17 cellular contexts compared by ENCODE assay signal in genomic region chr15:80557441-80558234, GRCh38.
DNase-seq lines count a peak whose midpoint lies in the region; ATAC-seq, FAIRE-seq and TF ChIP-seq lines count a peak whose summit lies in the region.
"Had no signal": no experiment of that assay in that cellular context is flagged by ENCODE, and none has a peak within 500 bp of the region (broad histone marks: within the 10 kb centered on the region; RNA-seq: fewer than 3 reads in every experiment).

No MANE protein-coding gene starts in this region.

- H2BK20ac ChIP-seq in IMR-90 (ENCODE audit: low read depth, low read length) = peak overlapping the region; percentile 33; the same call in 1 of the 2 replicates

- no peak overlapping the region; the same call in 1 of the 2 replicates for H4K91ac ChIP-seq in IMR-90 (ENCODE audit: insufficient read depth, low read depth, low read length)

- H3K4me1 Mint-ChIP-seq in type B pancreatic cell (ENCODE audit: unreplicated experiment) = peaks cover 13% of the 10 kb centered on the region
- H3K4me1 Mint-ChIP-seq: CD4-positive, CD25-positive, alpha-beta regulatory T cell had no signal

- peak; percentile 67 for DNase-seq in DMS79 (lab: John Stamatoyannopoulos, UW)
- DNase-seq in IMR-90 = no peak
- DNase-seq in lower lobe of right lung = no peak
- DNase-seq in type B pancreatic cell (ENCODE audit: extremely low spot score, unreplicated experiment) = no peak
- no peak for DNase-seq in NCI-H510A (lab: John Stamatoyannopoulos, UW)
- DNase-seq in urothelium cell line (ENCODE audit: low spot score) = no peak
- DNase-seq in GM03348 (ENCODE audit: low spot score) = no peak
- DNase-seq: 8988T; CD4-positive, CD25-positive, alpha-beta regulatory T cell; CD8-positive, alpha-beta memory T cell; COR-L47; DMS 273 treated with DMSO at 0.1 percent for 48 hours; GDM1; H9 had no signal

- no peak overlapping the region for H3K4me3 ChIP-seq in IMR-90 (ENCODE audit: insufficient read depth, low read depth, low read length)
- no peak overlapping the region for H3K4me3 ChIP-seq in lower lobe of right lung
- H3K4me3 ChIP-seq: BLaER1 treated with 17β-estradiol and CSF1 and Interleukin-3, amounts not matched to agents 10 nM and 100 nM had no signal

- in situ Hi-C loops in IMR-90 (cut with MboI; ENCODE audit: low sequenced_read_pairs) = no loop called here

- no peaks in the 10 kb centered on the region for H3K27me3 ChIP-seq in IMR-90 (ENCODE audit: control insufficient read depth, insufficient read depth, low read length)
- no peaks in the 10 kb centered on the region for H3K27me3 ChIP-seq in lower lobe of right lung (ENCODE audit: low read depth)
- H3K27me3 ChIP-seq: BLaER1 treated with 17β-estradiol and CSF1 and Interleukin-3, amounts not matched to agents 10 nM and 100 nM had no signal

- H3K23ac ChIP-seq in IMR-90 (ENCODE audit: low read depth, low read length) = no peak overlapping the region

- peak overlapping the region; percentile 14; the same call in 1 of the 2 replicates for H3K18ac ChIP-seq in IMR-90 (ENCODE audit: low read depth, low read length)

- CTCF ChIA-PET in IMR-90 (lab: Yijun Ruan, JAX) = interaction anchor here (1.1 kb wide), 1 partner anchor 102 kb away, joined by 3 read pairs; no protein-coding TSS in a partner anchor

- TF ChIP-seq CTCF in IMR-90 (conservative IDR thresholded peaks at IDR 0.05; ENCODE audit: low read depth, low read length) (no peak), lower lobe of right lung (IDR thresholded peaks at IDR 0.05) (no peak), type B pancreatic cell (conservative IDR thresholded peaks at IDR 0.05) (no peak)

- H4K20me1 ChIP-seq in IMR-90 (ENCODE audit: insufficient read depth, low read length) = no peaks in the 10 kb centered on the region
- H4K20me1 ChIP-seq: BLaER1 treated with 17β-estradiol and CSF1 and Interleukin-3, amounts not matched to agents 10 nM and 100 nM had no signal

- peaks cover 24% of the 10 kb centered on the region for H3K36me3 Mint-ChIP-seq in type B pancreatic cell
- H3K36me3 Mint-ChIP-seq: CD4-positive, CD25-positive, alpha-beta regulatory T cell; CD8-positive, alpha-beta memory T cell had no signal

- no peak overlapping the region for H3K56ac ChIP-seq in IMR-90 (ENCODE audit: extremely low read depth, insufficient read depth, low read length)

- H3K4me3 Mint-ChIP-seq in type B pancreatic cell = no peak overlapping the region
- H3K4me3 Mint-ChIP-seq: CD4-positive, CD25-positive, alpha-beta regulatory T cell; CD8-positive, alpha-beta memory T cell; H9 had no signal

- TF ChIP-seq RAD21 in IMR-90 (IDR thresholded peaks at IDR 0.05; ENCODE audit: low read length) = no peak

- peak overlapping the region; percentile 53 for H4K5ac ChIP-seq in IMR-90 (ENCODE audit: low read depth, low read length)

- peak overlapping the region; percentile 45; the same call in 1 of the 2 replicates for H2AK5ac ChIP-seq in IMR-90 (ENCODE audit: low read depth, low read length)

- H2AK9ac ChIP-seq in IMR-90 (replicated peaks; ENCODE audit: low read depth, low read length, poor library complexity) = no peak overlapping the region

- no peaks in the 10 kb centered on the region for H3K9me3 ChIP-seq in IMR-90 (ENCODE audit: control insufficient read depth, insufficient read depth, low read length)
- H3K9me3 ChIP-seq in lower lobe of right lung = no peaks in the 10 kb centered on the region
- H3K9me3 ChIP-seq: BLaER1 treated with 17β-estradiol and CSF1 and Interleukin-3, amounts not matched to agents 10 nM and 100 nM had no signal

- H3K4me1 ChIP-seq in IMR-90 (ENCODE audit: control insufficient read depth, insufficient read depth, low read length) = peaks cover 5% of the 10 kb centered on the region
- peaks cover 53% of the 10 kb centered on the region for H3K4me1 ChIP-seq in lower lobe of right lung

- H4K8ac ChIP-seq in IMR-90 (ENCODE audit: low read depth in 2 of 2, low read length in 2 of 2) = 0 out of 4 replicates have a peak overlapping the region, but pooled peaks of 1 of the 2 experiments have one; percentile 6

- no peaks in the 10 kb centered on the region for H3K9me3 Mint-ChIP-seq in type B pancreatic cell
- H3K9me3 Mint-ChIP-seq: CD8-positive, alpha-beta memory T cell; H9 had no signal

- H2BK5ac ChIP-seq in IMR-90 (ENCODE audit: low read depth, low read length, poor library complexity, severe bottlenecking) = no peak overlapping the region

- H3K36me3 ChIP-seq in IMR-90 (ENCODE audit: control insufficient read depth, insufficient read depth, low read length) (peaks cover 34% of the 10 kb centered on the region), lower lobe of right lung (no peaks in the 10 kb centered on the region)

- H3K79me1 ChIP-seq in IMR-90 (ENCODE audit: low read depth in 1 of 2, low read length in 2 of 2) = peaks cover under 1 to 8% of the 10 kb centered on the region in 2 experiments; a peak in 3 of 4 replicates

- intact Hi-C loops in IMR-90 (cut with micrococcal nuclease) = no loop called here
- intact Hi-C loops in lower lobe of right lung (cut with DNase I) = no loop called here

- dilution Hi-C loops in IMR-90 (cut with HindIII; ENCODE audit: low sequenced_read_pairs, unreplicated experiment) = no loop called here

- peak overlapping the region; percentile 44 for H3K27ac Mint-ChIP-seq in type B pancreatic cell
- H3K27ac Mint-ChIP-seq: CD4-positive, CD25-positive, alpha-beta regulatory T cell; CD8-positive, alpha-beta memory T cell had no signal

- no peak for FAIRE-seq in urothelium cell line (lab: Jason Lieb, UNC)
- FAIRE-seq: H1, HepG2 had no signal

- peak overlapping the region; percentile 14; the same call in 1 of the 2 replicates for H3K14ac ChIP-seq in IMR-90 (replicated peaks; ENCODE audit: low read depth, low read length)

- 0 out of 2 replicates have a peak overlapping the region, but pooled peaks have one; percentile 20 for H2BK120ac ChIP-seq in IMR-90 (ENCODE audit: low read depth, low read length)

- BruUV-seq in IMR-90 (replicated peaks; lab: Mats Ljungman, UMichigan) = no TSS peak

- WGBS in IMR-90 (ENCODE audit: extremely low coverage in 2 of 2, insufficient read length in 1 of 2), 2 experiments = 100% methylated on average over 3 of the region's 5 CpGs; no CpG with 5 or more reads in 1 of the 2 experiments

- no peak for TF ChIP-seq POLR2A in IMR-90 (IDR thresholded peaks at IDR 0.05; ENCODE audit: low read depth, low read length)

- no peak overlapping the region for H3K9ac ChIP-seq in IMR-90 (ENCODE audit: low read depth, low read length)
- H3K9ac ChIP-seq: BLaER1 treated with 17β-estradiol and CSF1 and Interleukin-3, amounts not matched to agents 10 nM and 100 nM had no signal

- POLR2A ChIA-PET in IMR-90 (lab: Charles Lee; ENCODE audit: unreplicated experiment) = no interaction called here

- no peak overlapping the region for H2BK15ac ChIP-seq in IMR-90 (ENCODE audit: low read depth, low read length)

- no peak overlapping the region for H3K27ac ChIP-seq in IMR-90 (ENCODE audit: insufficient read depth, low read length)
- peak overlapping the region; percentile 60 for H3K27ac ChIP-seq in lower lobe of right lung
- H3K27ac ChIP-seq: BLaER1 treated with 17β-estradiol and CSF1 and Interleukin-3, amounts not matched to agents 10 nM and 100 nM had no signal

- H3K9me1 ChIP-seq in IMR-90 (ENCODE audit: insufficient read depth, low read length) = peaks cover 30% of the 10 kb centered on the region

- H3K4me2 ChIP-seq in IMR-90 (ENCODE audit: low read depth, low read length) = no peak overlapping the region
- H3K4me2 ChIP-seq: BLaER1 treated with 17β-estradiol and CSF1 and Interleukin-3, amounts not matched to agents 10 nM and 100 nM had no signal

- ATAC-seq in IMR-90 (ENCODE audit: low read depth) (no peak), lower lobe of right lung (no peak)
- ATAC-seq: HepG2 had no signal

- no peak overlapping the region for H3K4ac ChIP-seq in IMR-90 (ENCODE audit: low read depth, low read length)

- no peaks in the 10 kb centered on the region for H3K27me3 Mint-ChIP-seq in type B pancreatic cell

- no peak overlapping the region for H2AFZ ChIP-seq in IMR-90 (replicated peaks; ENCODE audit: low read length, poor library complexity)

TF ChIP-seq in IMR-90, 13 proteins besides CTCF, POLR2A, EP300 and RAD21:
- no peak for TF ChIP-seq SMC3 (IDR thresholded peaks at IDR 0.05; ENCODE audit: low read depth, low read length)
- TF ChIP-seq BHLHE40 (IDR thresholded peaks at IDR 0.05; ENCODE audit: low read depth, low read length) = no peak
- TF ChIP-seq FOS (IDR thresholded peaks at IDR 0.05; ENCODE audit: low read depth, low read length) = no peak
- TF ChIP-seq, protein P1, sequence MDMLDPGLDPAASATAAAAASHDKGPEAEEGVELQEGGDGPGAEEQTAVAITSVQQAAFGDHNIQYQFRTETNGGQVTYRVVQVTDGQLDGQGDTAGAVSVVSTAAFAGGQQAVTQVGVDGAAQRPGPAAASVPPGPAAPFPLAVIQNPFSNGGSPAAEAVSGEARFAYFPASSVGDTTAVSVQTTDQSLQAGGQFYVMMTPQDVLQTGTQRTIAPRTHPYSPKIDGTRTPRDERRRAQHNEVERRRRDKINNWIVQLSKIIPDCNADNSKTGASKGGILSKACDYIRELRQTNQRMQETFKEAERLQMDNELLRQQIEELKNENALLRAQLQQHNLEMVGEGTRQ (IDR thresholded peaks at IDR 0.05; ENCODE audit: low read depth, low read length) = no peak
- no peak for TF ChIP-seq ELK1 (IDR thresholded peaks at IDR 0.05; ENCODE audit: borderline replicate concordance, low read depth, low read length)
- TF ChIP-seq CEBPB (IDR thresholded peaks at IDR 0.05; ENCODE audit: low read depth, low read length) = no peak
- no peak for TF ChIP-seq MAZ (IDR thresholded peaks at IDR 0.05; ENCODE audit: borderline replicate concordance, low read depth, low read length)
- TF ChIP-seq MAFK (IDR thresholded peaks at IDR 0.05; ENCODE audit: low read depth, low read length) = no peak
- no peak for TF ChIP-seq RCOR1 (IDR thresholded peaks at IDR 0.05; ENCODE audit: insufficient replicate concordance, low read length)
- no peak for TF ChIP-seq CHD1 (IDR thresholded peaks at IDR 0.05; ENCODE audit: low read depth, low read length)
- TF ChIP-seq MXI1 (IDR thresholded peaks at IDR 0.05; ENCODE audit: borderline replicate concordance, low read depth, low read length) = no peak
- TF ChIP-seq RFX5 (IDR thresholded peaks at IDR 0.05; ENCODE audit: low read depth, low read length) = no peak
- TF ChIP-seq NFE2L2 (IDR thresholded peaks at IDR 0.05; ENCODE audit: low read depth, low read length) = no peak
